In genomic region chr18:3089579-3089978, GRCh38 we compare ENCODE assay signal across 22 cellular contexts.
DNase-seq lines count a peak whose midpoint lies in the region; ATAC-seq, FAIRE-seq and TF ChIP-seq lines count a peak whose summit lies in the region.
"Had no signal": no experiment of that assay in that cellular context is flagged by ENCODE, and none has a peak within 500 bp of the region (broad histone marks: within the 10 kb centered on the region; RNA-seq: fewer than 3 reads in every experiment).

No MANE protein-coding gene starts in this region.

- H3K4me1 ChIP-seq in HEK293 (ENCODE audit: control insufficient read depth, insufficient read depth, low read length) (peaks cover 16% of the 10 kb centered on the region), endothelial cell of umbilical vein (ENCODE audit: control insufficient read depth, extremely low read depth, insufficient read depth, low read length) (peaks cover 3% of the 10 kb centered on the region)

- H3K9me3 Mint-ChIP-seq in activated CD8-positive, alpha-beta T cell treated with anti-CD3 and anti-CD28 coated beads, Interleukin-2, amount 10 ng/mL, durations not matched to agents 7 days and 5 days (ENCODE audit: insufficient read depth): no peaks in the 10 kb centered on the region
- H3K9me3 Mint-ChIP-seq: CD8-positive, alpha-beta T cell had no signal

- TF ChIP-seq POLR2A in endothelial cell of umbilical vein (IDR thresholded peaks at IDR 0.05; ENCODE audit: low read depth, low read length) (no peak), GM18505 (IDR thresholded peaks at IDR 0.05; ENCODE audit: borderline replicate concordance, extremely low read depth, insufficient read depth, insufficient read length) (no peak)

- TF ChIP-seq CTCF in HEK293 (tag by site-specific recombination; IDR thresholded peaks at IDR 0.05): no peak
- no peak for TF ChIP-seq CTCF in endothelial cell of umbilical vein (IDR thresholded peaks at IDR 0.05; ENCODE audit: extremely low read depth in 1 of 2, insufficient read depth in 1 of 2, low read depth in 1 of 2, low read length in 2 of 2)

- DNase-seq in NOMO-1 treated with dmso at 0.1 percent for 144 hours (lab: John Stamatoyannopoulos, UW; ENCODE audit: unreplicated experiment): peak; percentile 56
- peak; percentile 44 for DNase-seq in endothelial cell of umbilical vein (ENCODE audit: low read depth, low spot score)
- DNase-seq in lung microvascular endothelial cell (ENCODE audit: low read depth in 2 of 2): peak; percentile 17 to 88
- DNase-seq in activated CD8-positive, alpha-beta T cell treated with anti-CD3 and anti-CD28 coated beads, Interleukin-2, amount 10 ng/mL, durations not matched to agents 7 days and 5 days: no peak
- DNase-seq: 8988T; CD8-positive, alpha-beta T cell; DND-41; GDM1; NCI-H1092; NCI-H146; NCI-H2107; NCI-H226; NCI-H524 treated with DMSO at 0.1 percent for 48 hours; OCI-M1; SIG-M5 had no signal

- peaks cover 17% of the 10 kb centered on the region for H3K4me1 Mint-ChIP-seq in activated CD8-positive, alpha-beta T cell treated with anti-CD3 and anti-CD28 coated beads, Interleukin-2, amount 10 ng/mL, durations not matched to agents 7 days and 5 days (ENCODE audit: low read depth)

- H3K9ac ChIP-seq in endothelial cell of umbilical vein (replicated peaks; ENCODE audit: extremely low read depth, insufficient read depth, low read length): no peak overlapping the region
- H3K9ac ChIP-seq: BLaER1 had no signal

- H3K36me3 ChIP-seq in HEK293 (ENCODE audit: control insufficient read depth in 2 of 2, insufficient read depth in 1 of 2, low read length in 2 of 2) (no peaks in the 10 kb centered on the region; a peak in 1 of 3 replicates), endothelial cell of umbilical vein (ENCODE audit: control insufficient read depth in 2 of 2, extremely low read depth in 1 of 2, insufficient read depth in 2 of 2, low read length in 2 of 2) (no peaks in the 10 kb centered on the region)
- H3K36me3 ChIP-seq: BLaER1 had no signal

- CTCF ChIA-PET in HEK293 (lab: Yijun Ruan, JAX) (interaction anchor here (2.5 to 4.7 kb wide), 2 partner anchors 27 to 39 kb away, joined by 12 to 22 read pairs; no protein-coding TSS in a partner anchor), endothelial cell of umbilical vein (lab: Charles Lee) (interaction anchor here (1.1 to 4.5 kb wide), 9 partner anchors 8 to 122 kb away, joined by 3 to 39 read pairs (median 6); no protein-coding TSS in a partner anchor)
- CTCF ChIA-PET in activated CD8-positive, alpha-beta T cell treated with anti-CD3 and anti-CD28 coated beads, Interleukin-2, amount 10 ng/mL, durations not matched to agents 7 days and 5 days (lab: Charles Lee): interaction anchor here (0.9 to 3.2 kb wide), 7 partner anchors 14 to 96 kb away, joined by 3 to 25 read pairs (median 4); no protein-coding TSS in a partner anchor

- POLR2A ChIA-PET in HEK293 (lab: Yijun Ruan, JAX): no interaction called here
- POLR2A ChIA-PET in endothelial cell of umbilical vein (lab: Charles Lee): no interaction called here
- POLR2A ChIA-PET in activated CD8-positive, alpha-beta T cell treated with anti-CD3 and anti-CD28 coated beads, Interleukin-2, amount 10 ng/mL, durations not matched to agents 7 days and 5 days (lab: Charles Lee): interaction anchor here (1.0 kb wide), 1 partner anchor 27 kb away, joined by 3 read pairs; no protein-coding TSS in a partner anchor

- no peaks in the 10 kb centered on the region for H3K9me1 ChIP-seq in endothelial cell of umbilical vein (replicated peaks; ENCODE audit: control insufficient read depth, extremely low read depth, insufficient read depth, low read length)

- ATAC-seq in HG02571 (IDR thresholded peaks at IDR 0.05; ENCODE audit: unreplicated experiment): no peak
- ATAC-seq in GM18505 (IDR thresholded peaks at IDR 0.05; ENCODE audit: unreplicated experiment): no peak
- no peak for ATAC-seq in GM18511 (IDR thresholded peaks at IDR 0.05; ENCODE audit: unreplicated experiment)
- ATAC-seq in activated CD8-positive, alpha-beta T cell treated with anti-CD3 and anti-CD28 coated beads, Interleukin-2, amount 10 ng/mL, durations not matched to agents 7 days and 5 days: no peak
- ATAC-seq: CD8-positive, alpha-beta T cell; GM12878 had no signal

- intact Hi-C loops in endothelial cell of umbilical vein (cut with micrococcal nuclease): no loop called here

- no peak overlapping the region for H3K4me3 ChIP-seq in HEK293 (ENCODE audit: low read depth, low read length)
- no peak overlapping the region for H3K4me3 ChIP-seq in endothelial cell of umbilical vein (replicated peaks in 1 of 3; ENCODE audit: insufficient read depth in 1 of 3, low read depth in 1 of 3, low read length in 3 of 3)
- H3K4me3 ChIP-seq: BLaER1, GM12878 had no signal

- H3K27ac ChIP-seq in HEK293 (ENCODE audit: extremely low read depth, low read depth, low read length) (no peak overlapping the region), endothelial cell of umbilical vein (ENCODE audit: insufficient read depth, low read depth, low read length) (no peak overlapping the region)
- H3K27ac ChIP-seq: BLaER1 had no signal

- no peaks in the 10 kb centered on the region for H4K20me1 ChIP-seq in endothelial cell of umbilical vein (replicated peaks; ENCODE audit: control insufficient read depth, extremely low read depth, insufficient read depth, low read length)
- H4K20me1 ChIP-seq: BLaER1 had no signal

- no peaks in the 10 kb centered on the region for H3K79me2 ChIP-seq in endothelial cell of umbilical vein (ENCODE audit: control insufficient read depth, insufficient read depth, low read length)

- no peaks in the 10 kb centered on the region; the same call in 1 of the 2 replicates for H3K9me3 ChIP-seq in HEK293 (ENCODE audit: control insufficient read depth, insufficient read depth, low read depth, low read length)
- no peaks in the 10 kb centered on the region for H3K9me3 ChIP-seq in endothelial cell of umbilical vein (replicated peaks; ENCODE audit: control insufficient read depth, insufficient read depth, low read length)
- H3K9me3 ChIP-seq: BLaER1 had no signal

- H3K36me3 Mint-ChIP-seq in activated CD8-positive, alpha-beta T cell treated with anti-CD3 and anti-CD28 coated beads, Interleukin-2, amount 10 ng/mL, durations not matched to agents 7 days and 5 days (ENCODE audit: low read depth): no peaks in the 10 kb centered on the region
- H3K36me3 Mint-ChIP-seq: CD8-positive, alpha-beta T cell had no signal

- no peak for FAIRE-seq in endothelial cell of umbilical vein (lab: Jason Lieb, UNC)
- FAIRE-seq: GM12878, H1 had no signal

- peak overlapping the region; percentile 14 for H2AFZ ChIP-seq in endothelial cell of umbilical vein (ENCODE audit: low read depth, low read length)

- H3K4me3 Mint-ChIP-seq in activated CD8-positive, alpha-beta T cell treated with anti-CD3 and anti-CD28 coated beads, Interleukin-2, amount 10 ng/mL, durations not matched to agents 7 days and 5 days: no peak overlapping the region
- H3K4me3 Mint-ChIP-seq: CD8-positive, alpha-beta T cell had no signal

- H3K27me3 ChIP-seq in endothelial cell of umbilical vein (ENCODE audit: control insufficient read depth in 2 of 2, insufficient read depth in 2 of 2, low read length in 2 of 2): no peaks in the 10 kb centered on the region
- H3K27me3 ChIP-seq: BLaER1 had no signal

- dilution Hi-C loops in endothelial cell of umbilical vein (cut with MboI; ENCODE audit: extremely low pct_ligation_motif_present, low sequenced_read_pairs): no loop called here

- H3K4me2 ChIP-seq in endothelial cell of umbilical vein (ENCODE audit: insufficient read depth, low read length): no peak overlapping the region
- H3K4me2 ChIP-seq: BLaER1 had no signal

- no peaks in the 10 kb centered on the region for H3K27me3 Mint-ChIP-seq in activated CD8-positive, alpha-beta T cell treated with anti-CD3 and anti-CD28 coated beads, Interleukin-2, amount 10 ng/mL, durations not matched to agents 7 days and 5 days (ENCODE audit: low read depth)

- BruUV-seq in endothelial cell of umbilical vein (replicated peaks; lab: Mats Ljungman, UMichigan): no TSS peak

- H3K27ac Mint-ChIP-seq in activated CD8-positive, alpha-beta T cell treated with anti-CD3 and anti-CD28 coated beads, Interleukin-2, amount 10 ng/mL, durations not matched to agents 7 days and 5 days: no peak overlapping the region
- H3K27ac Mint-ChIP-seq: CD8-positive, alpha-beta T cell had no signal

TF ChIP-seq in HEK293, 187 proteins besides CTCF, POLR2A, EP300 and RAD21 (continues in another document):
- TF ChIP-seq PRDM6 (tag by site-specific recombination; IDR thresholded peaks at IDR 0.05): peak; percentile 90

TF ChIP-seq in endothelial cell of umbilical vein, 7 proteins besides CTCF, POLR2A, EP300 and RAD21:
- no peak for TF ChIP-seq EZH2 (IDR thresholded peaks at IDR 0.05; ENCODE audit: borderline replicate concordance, low read depth, low read length, severe bottlenecking)
- TF ChIP-seq POLR2AphosphoS5 (IDR thresholded peaks at IDR 0.05; ENCODE audit: insufficient read depth, low read depth, low read length): no peak
- no peak for TF ChIP-seq JUN (IDR thresholded peaks at IDR 0.05; ENCODE audit: borderline replicate concordance, insufficient read depth, insufficient read length, low read depth)
- TF ChIP-seq FOS (IDR thresholded peaks at IDR 0.05; ENCODE audit: borderline replicate concordance, insufficient read depth, low read length): no peak
- TF ChIP-seq MAX (IDR thresholded peaks at IDR 0.05; ENCODE audit: insufficient read depth, insufficient read length): no peak
- TF ChIP-seq MYC (IDR thresholded peaks at IDR 0.05; ENCODE audit: low read depth, low read length): no peak
TF ChIP-seq in endothelial cell of umbilical vein: peak in this region for 0.
